8 cellular contexts compared by ENCODE assay signal in genomic region chr18:79394438-79395307, GRCh38. TPM values are rescaled to one million over a fixed set of nuclear protein-coding genes. Genes with fewer than 3 reads are reported as not detected.
A peak's percentile ranks its signal among the peaks of the same experiment; 100 is the strongest.
DNase-seq lines count a peak whose midpoint lies in the region; ATAC-seq and TF ChIP-seq lines count a peak whose summit lies in the region.

No MANE protein-coding gene starts in this region.

- H3K9me3 Mint-ChIP-seq in Caco-2 (ENCODE audit: unreplicated experiment) = no peaks in the 10 kb centered on the region

- H3K9me3 ChIP-seq in Caco-2 = no peaks in the 10 kb centered on the region
- no peaks in the 10 kb centered on the region for H3K9me3 ChIP-seq in MG63
- H3K9me3 ChIP-seq in ovary = no peaks in the 10 kb centered on the region
- H3K9me3 ChIP-seq in upper lobe of left lung = no peaks in the 10 kb centered on the region

- H3K36me3 ChIP-seq in Caco-2 (ENCODE audit: control insufficient read depth, insufficient read depth, low read length) = no peaks in the 10 kb centered on the region
- H3K36me3 ChIP-seq in MG63 = no peaks in the 10 kb centered on the region
- no peaks in the 10 kb centered on the region for H3K36me3 ChIP-seq in ovary
- no peaks in the 10 kb centered on the region for H3K36me3 ChIP-seq in upper lobe of left lung

- TF ChIP-seq POLR2A in ovary (IDR thresholded peaks at IDR 0.05) (no peak), upper lobe of left lung (IDR thresholded peaks at IDR 0.05) (peak in 1 of 4 donors; percentile 14)

- H3K4me3 ChIP-seq in Caco-2 (ENCODE audit: low read depth, low read length) = peak overlapping the region; percentile 7
- peak overlapping the region; percentile 52 for H3K4me3 ChIP-seq in MG63
- no peak overlapping the region for H3K4me3 ChIP-seq in fibroblast of mammary gland (ENCODE audit: control insufficient read depth, low read depth, low read length)
- H3K4me3 ChIP-seq in ovary = peak overlapping the region; percentile 56
- peak overlapping the region; percentile 50 to 68 (median 56) for H3K4me3 ChIP-seq in upper lobe of left lung

- no peaks in the 10 kb centered on the region for H3K27me3 ChIP-seq in Caco-2 (replicated peaks; ENCODE audit: control insufficient read depth, insufficient read depth, low read length)
- no peaks in the 10 kb centered on the region for H3K27me3 ChIP-seq in MG63
- H3K27me3 ChIP-seq in ovary = no peaks in the 10 kb centered on the region
- H3K27me3 ChIP-seq in upper lobe of left lung = peaks cover 0 to 21% (median 9%) of the 10 kb centered on the region in 4 donors

- DNase-seq in Caco-2 (no peak), MG63 (peak; percentile 40), activated T-cell treated with anti-CD3 and anti-CD28 coated beads for 48 hours (ENCODE audit: low read depth) (peak; percentile 79), fibroblast of mammary gland (ENCODE audit: low read depth) (peak; percentile 60), ovary (peak in 3 of 5 donors; percentile 54 to 72 (median 66)), upper lobe of left lung (peak; percentile 24 to 86)

- peak overlapping the region; percentile 38 for H3K4me3 Mint-ChIP-seq in Caco-2 (ENCODE audit: unreplicated experiment)

- H3K27ac Mint-ChIP-seq in Caco-2 (ENCODE audit: unreplicated experiment) = no peak overlapping the region

- ATAC-seq in upper lobe of left lung (ENCODE audit: low FRiP score in 2 of 2) (peak in 1 of 2 donors; percentile 16), GM19035 (IDR thresholded peaks at IDR 0.05; ENCODE audit: unreplicated experiment) (no peak), HG03342 (IDR thresholded peaks at IDR 0.05; ENCODE audit: unreplicated experiment) (no peak)

- H3K4me1 Mint-ChIP-seq in Caco-2 (ENCODE audit: low read depth, unreplicated experiment) = no peaks in the 10 kb centered on the region

- H3K27ac ChIP-seq in ovary = peak overlapping the region; percentile 77 to 92
- H3K27ac ChIP-seq in upper lobe of left lung = peak overlapping the region; percentile 79 to 94 (median 90)

- intact Hi-C loops in Caco-2 (cut with micrococcal nuclease; ENCODE audit: unreplicated experiment) = no loop called here
- intact Hi-C loops in ovary (cut with DNase I) = loop anchor here in 1 of 4 donors (5.0 kb wide), 1 partner anchor 133 kb away; no protein-coding TSS in a partner anchor

- H3K36me3 Mint-ChIP-seq in Caco-2 (ENCODE audit: insufficient read depth, unreplicated experiment) = no peaks in the 10 kb centered on the region

- no TSS peak for BruUV-seq in Caco-2 (replicated peaks; lab: Mats Ljungman, UMichigan)

- TF ChIP-seq CTCF in Caco-2 (IDR thresholded peaks at IDR 0.05; ENCODE audit: insufficient read depth in 1 of 2, low read depth in 1 of 2, low read length in 1 of 2, severe bottlenecking in 1 of 2, unreplicated experiment in 1 of 2) = no peak
- no peak for TF ChIP-seq CTCF in fibroblast of mammary gland (conservative IDR thresholded peaks at IDR 0.05; ENCODE audit: control insufficient read depth, insufficient read depth, low read depth, low read length)
- TF ChIP-seq CTCF in ovary (IDR thresholded peaks at IDR 0.05) = no peak
- TF ChIP-seq CTCF in upper lobe of left lung (IDR thresholded peaks at IDR 0.05) = peak in 1 of 6 experiments; percentile 3

- WGBS in ovary, 3 donors = 2 to 3% (median 3%) methylated on average over 47 to 79 of the region's 79 CpGs
- WGBS in upper lobe of left lung, 2 donors = 1 to 2% methylated on average over 34 to 53 of the region's 79 CpGs

- CTCF ChIA-PET in Caco-2 (lab: Charles Lee) = no interaction called here

- TF ChIP-seq EP300 in ovary (IDR thresholded peaks at IDR 0.05) (no peak), upper lobe of left lung (IDR thresholded peaks at IDR 0.05) (no peak)

- H3K4me1 ChIP-seq in Caco-2 (no peaks in the 10 kb centered on the region), ovary (ENCODE audit: insufficient read depth) (peaks cover 5% of the 10 kb centered on the region), upper lobe of left lung (peaks cover 26 to 57% (median 48%) of the 10 kb centered on the region in 4 donors)

- POLR2A ChIA-PET in Caco-2 (lab: Charles Lee) = no interaction called here

- peaks cover 12% of the 10 kb centered on the region for H3K27me3 Mint-ChIP-seq in Caco-2 (ENCODE audit: insufficient read depth, unreplicated experiment)

RNA-seq across cellular contexts. Expression of gene NFATC1, which starts 1.1 kb away (rescaled TPM):
- total RNA-seq in Caco-2 (2022) = 0.66 and 1.0 TPM in 2 replicates
- total RNA-seq in MG63 (2014; rRNA removed; shearing (Covaris generic); ENCODE audit: low replicate concordance) = 4.5 and 6.9 TPM in 2 replicates
- total RNA-seq in ovary = 10 to 100 TPM; 10.2 to 28.3 (median 12.3) TPM
- 10 to 100 TPM in 1 of 2 donors, 1 to 10 TPM in 1; 8.4 to 12.2 TPM for polyA plus RNA-seq in ovary
- 10 to 100 TPM; 13.6 to 39.5 (median 20.3) TPM for total RNA-seq in upper lobe of left lung

Comparison
In these comparisons a context has a peak if more than half of its experiments do, and no peak if none do; other contexts are left out.
1. DNase-seq: peak in MG63 (single experiment), activated T-cell treated with anti-CD3 and anti-CD28 coated beads for 48 hours (single experiment), fibroblast of mammary gland (single experiment), ovary (3 of 5) and upper lobe of left lung (2 of 2); none in Caco-2 (0 of 2).